ENCODE assay signal across 4 cellular contexts in genomic region chr3:75301040-75301439, GRCh38.
A peak's percentile ranks its signal among the peaks of the same experiment; 100 is the strongest.
DNase-seq lines count a peak whose midpoint lies in the region; ATAC-seq, FAIRE-seq and TF ChIP-seq lines count a peak whose summit lies in the region.
"Not testable (repeated sequence)": the region's sequence is repeated elsewhere in the genome, so short reads cannot be mapped to it uniquely, and the experiment has no call there.

No MANE protein-coding gene starts in this region.

- not testable (repeated sequence) for TF ChIP-seq EP300 in gastroesophageal sphincter (IDR thresholded peaks at IDR 0.05)

- not testable (repeated sequence) for H3K9me3 ChIP-seq in gastroesophageal sphincter, right lobe of liver

- WGBS in gastroesophageal sphincter (ENCODE audit: low coverage in 1 of 2), 2 donors: 18 to 38% methylated on average over 1 of the region's 1 CpG
- 20% methylated on average over 1 of the region's 1 CpG for WGBS in right lobe of liver (ENCODE audit: insufficient coverage, low coverage, low lambda C conversion rate, missing lambda C conversion rate)

- not testable (repeated sequence) for H3K4me3 ChIP-seq in bronchial epithelial cell (ENCODE audit: low read depth, low read length); gastroesophageal sphincter; right lobe of liver

- H3K9me3 Mint-ChIP-seq in endothelial cell (ENCODE audit: unreplicated experiment): peaks cover 13% of the 10 kb centered on the region

- intact Hi-C loops in right lobe of liver (cut with DNase I): not testable (repeated sequence)

- peaks cover 12% of the 10 kb centered on the region for H3K4me1 Mint-ChIP-seq in endothelial cell (ENCODE audit: unreplicated experiment)

- not testable (repeated sequence) for DNase-seq in bronchial epithelial cell (ENCODE audit: low read depth); right lobe of liver
- peak; percentile 31 for DNase-seq in endothelial cell (ENCODE audit: low spot score)

- peaks cover 23% of the 10 kb centered on the region for H3K36me3 Mint-ChIP-seq in endothelial cell (ENCODE audit: low read depth, unreplicated experiment)

- FAIRE-seq in bronchial epithelial cell (lab: Jason Lieb, UNC): peak; percentile 43

- not testable (repeated sequence) for TF ChIP-seq POLR2A in gastroesophageal sphincter (IDR thresholded peaks at IDR 0.05); right lobe of liver (IDR thresholded peaks at IDR 0.05)

- H3K4me1 ChIP-seq in gastroesophageal sphincter, right lobe of liver: not testable (repeated sequence)

- H3K4me3 Mint-ChIP-seq in endothelial cell (ENCODE audit: unreplicated experiment): not testable (repeated sequence)

- H3K27ac ChIP-seq in gastroesophageal sphincter, right lobe of liver: not testable (repeated sequence)

- ATAC-seq in gastroesophageal sphincter (peak; percentile 50), right lobe of liver (peak; percentile 26 to 79 (median 50))

- not testable (repeated sequence) for H3K27me3 ChIP-seq in bronchial epithelial cell (ENCODE audit: control insufficient read depth, insufficient read depth, low read length); gastroesophageal sphincter; right lobe of liver

- H3K27me3 Mint-ChIP-seq in endothelial cell (ENCODE audit: unreplicated experiment): peaks cover 10% of the 10 kb centered on the region

- TF ChIP-seq CTCF in bronchial epithelial cell (IDR thresholded peaks at IDR 0.05; ENCODE audit: insufficient read depth, low read length, severe bottlenecking); endothelial cell (IDR thresholded peaks at IDR 0.05; ENCODE audit: unreplicated experiment); gastroesophageal sphincter (IDR thresholded peaks at IDR 0.05); right lobe of liver (IDR thresholded peaks at IDR 0.05): not testable (repeated sequence)

- H3K27ac Mint-ChIP-seq in endothelial cell (ENCODE audit: unreplicated experiment): not testable (repeated sequence)

- not testable (repeated sequence) for H3K36me3 ChIP-seq in bronchial epithelial cell (ENCODE audit: control insufficient read depth, insufficient read depth, low read length); gastroesophageal sphincter; right lobe of liver
